ENCODE assay signal across 9 cellular contexts in genomic region chr1:201882665-201883132, GRCh38. TPM values are rescaled to one million over a fixed set of nuclear protein-coding genes. Genes with fewer than 3 reads are reported as not detected.
DNase-seq lines count a peak whose midpoint lies in the region; ATAC-seq and TF ChIP-seq lines count a peak whose summit lies in the region.
"Had no signal": no experiment of that assay in that cellular context is flagged by ENCODE, and none has a peak within 500 bp of the region (broad histone marks: within the 10 kb centered on the region; RNA-seq: fewer than 3 reads in every experiment).

No MANE protein-coding gene starts in this region.

- H2AFZ ChIP-seq in GM23338 (no peak overlapping the region), fibroblast of lung (ENCODE audit: low read length) (no peak overlapping the region)

- H3K4me3 ChIP-seq in GM23338: no peak overlapping the region
- no peak overlapping the region for H3K4me3 ChIP-seq in fibroblast of lung (replicated peaks in 1 of 4; ENCODE audit: control extremely low read depth in 1 of 4, insufficient read depth in 1 of 4, low read depth in 3 of 4, low read length in 4 of 4)
- no peak overlapping the region for H3K4me3 ChIP-seq in testis
- no peak overlapping the region for H3K4me3 ChIP-seq in tibial nerve

- no peak for TF ChIP-seq POLR2A in testis (IDR thresholded peaks at IDR 0.05)
- TF ChIP-seq POLR2A in tibial nerve (IDR thresholded peaks at IDR 0.05): no peak

- intact Hi-C loops in CD4-positive, alpha-beta T cell (cut with DNase I, micrococcal nuclease): no loop called here
- intact Hi-C loops in testis (cut with DNase I; ENCODE audit: low total_unique reads): no loop called here

- no peak for DNase-seq in CD4-positive, alpha-beta T cell
- DNase-seq in GM23338 (ENCODE audit: low spot score) (peak; percentile 25), RPMI7951 (ENCODE audit: low read depth) (peak; percentile 89), fibroblast of lung (ENCODE audit: low read depth in 2 of 2) (peak; percentile 72 to 87), testis (peak; percentile 16), glutamatergic neuron (no peak), tibial nerve (ENCODE audit: low spot score in 2 of 2) (no peak)

- peaks cover 9% of the 10 kb centered on the region for H3K27me3 Mint-ChIP-seq in CD4-positive, alpha-beta T cell
- H3K27me3 Mint-ChIP-seq in GM23338 (ENCODE audit: insufficient read depth, low read depth, poor library complexity): peaks cover 8% of the 10 kb centered on the region
- H3K27me3 Mint-ChIP-seq in glutamatergic neuron (ENCODE audit: unreplicated experiment): peaks cover 7% of the 10 kb centered on the region

- no peak overlapping the region for H3K4me3 Mint-ChIP-seq in CD4-positive, alpha-beta T cell
- no peak overlapping the region for H3K4me3 Mint-ChIP-seq in GM23338
- H3K4me3 Mint-ChIP-seq in glutamatergic neuron (ENCODE audit: unreplicated experiment): no peak overlapping the region
- H3K4me3 Mint-ChIP-seq: stimulated activated naive CD8-positive, alpha-beta T cell treated with anti-CD3 and anti-CD28 coated beads, Interleukin-15, Interleukin-2, amounts not matched to agents 100 ng/mL and 50 ng/mL, for 24 hours had no signal

- TF ChIP-seq EP300 in tibial nerve (IDR thresholded peaks at IDR 0.05): no peak

- H3F3A ChIP-seq in GM23338 (replicated peaks; ENCODE audit: low read depth): 0 out of 2 replicates have a peak, but pooled peaks cover 4% of the 10 kb centered on the region

- H3K36me3 ChIP-seq in GM23338 (ENCODE audit: insufficient read depth) (no peaks in the 10 kb centered on the region), fibroblast of lung (ENCODE audit: control insufficient read depth, insufficient read depth, low read length) (no peaks in the 10 kb centered on the region), testis (ENCODE audit: low read depth, missing control alignments) (no peaks in the 10 kb centered on the region), tibial nerve (no peaks in the 10 kb centered on the region)

- H3K27me3 ChIP-seq in CD4-positive, alpha-beta T cell (ENCODE audit: control insufficient read depth, insufficient read depth, low read length): peaks cover 6% of the 10 kb centered on the region
- peaks cover 3% of the 10 kb centered on the region for H3K27me3 ChIP-seq in GM23338 (ENCODE audit: insufficient read depth)
- no peaks in the 10 kb centered on the region for H3K27me3 ChIP-seq in fibroblast of lung (ENCODE audit: control insufficient read depth, insufficient read depth, low read length)
- no peaks in the 10 kb centered on the region for H3K27me3 ChIP-seq in testis
- H3K27me3 ChIP-seq in tibial nerve: no peaks in the 10 kb centered on the region

- no peaks in the 10 kb centered on the region; the same call in 1 of the 2 replicates for H4K20me1 ChIP-seq in GM23338 (replicated peaks; ENCODE audit: insufficient read depth)
- no peaks in the 10 kb centered on the region for H4K20me1 ChIP-seq in fibroblast of lung (ENCODE audit: control insufficient read depth, extremely low read depth, insufficient read depth, low read length)

- H3K79me2 ChIP-seq in GM23338 (replicated peaks; ENCODE audit: insufficient read depth): no peaks in the 10 kb centered on the region
- H3K79me2 ChIP-seq in fibroblast of lung (ENCODE audit: control insufficient read depth, insufficient read depth, low read length): no peaks in the 10 kb centered on the region

- no peak for TF ChIP-seq CTCF in CD4-positive, alpha-beta T cell (IDR thresholded peaks at IDR 0.05)
- peak in 1 of 2 experiments; percentile 5; a peak in 1 of 4 replicates for TF ChIP-seq CTCF in GM23338 (conservative IDR thresholded peaks at IDR 0.05; ENCODE audit: low read depth in 2 of 2)
- TF ChIP-seq CTCF in fibroblast of lung (conservative IDR thresholded peaks at IDR 0.05 in 1 of 2, IDR thresholded peaks at IDR 0.05 in 1 of 2; ENCODE audit: low read depth in 1 of 2, low read length in 2 of 2): no peak
- no peak for TF ChIP-seq CTCF in testis (IDR thresholded peaks at IDR 0.05)
- TF ChIP-seq CTCF in glutamatergic neuron (IDR thresholded peaks at IDR 0.05; ENCODE audit: partially characterized antibody, unreplicated experiment): no peak
- TF ChIP-seq CTCF in tibial nerve (IDR thresholded peaks at IDR 0.05): no peak

- no peak overlapping the region for H3K27ac Mint-ChIP-seq in CD4-positive, alpha-beta T cell
- H3K27ac Mint-ChIP-seq in GM23338 (peak overlapping the region; percentile 54; the same call in 1 of the 2 replicates), glutamatergic neuron (ENCODE audit: unreplicated experiment) (no peak overlapping the region)
- H3K27ac Mint-ChIP-seq: stimulated activated naive CD8-positive, alpha-beta T cell treated with anti-CD3 and anti-CD28 coated beads, Interleukin-15, Interleukin-2, amounts not matched to agents 100 ng/mL and 50 ng/mL, for 24 hours had no signal

- POLR2A ChIA-PET in CD4-positive, alpha-beta T cell (lab: Charles Lee): no interaction called here

- H3K9me3 Mint-ChIP-seq in CD4-positive, alpha-beta T cell: no peaks in the 10 kb centered on the region
- H3K9me3 Mint-ChIP-seq in GM23338: no peaks in the 10 kb centered on the region; the same call in 2 of the 3 replicates
- H3K9me3 Mint-ChIP-seq in glutamatergic neuron (ENCODE audit: unreplicated experiment): peaks cover 8% of the 10 kb centered on the region
- H3K9me3 Mint-ChIP-seq: stimulated activated naive CD8-positive, alpha-beta T cell treated with anti-CD3 and anti-CD28 coated beads, Interleukin-15, Interleukin-2, amounts not matched to agents 100 ng/mL and 50 ng/mL, for 24 hours had no signal

- no peaks in the 10 kb centered on the region for H3K4me1 Mint-ChIP-seq in CD4-positive, alpha-beta T cell (ENCODE audit: low read depth)
- H3K4me1 Mint-ChIP-seq in GM23338 (peaks cover 37% of the 10 kb centered on the region), glutamatergic neuron (ENCODE audit: low read depth, unreplicated experiment) (peaks cover 16% of the 10 kb centered on the region)

- H3K4me2 ChIP-seq in GM23338 (0 out of 2 replicates have a peak overlapping the region, but pooled peaks have one; percentile 1), fibroblast of lung (ENCODE audit: extremely low read depth, insufficient read depth, low read length) (no peak overlapping the region)

- no peaks in the 10 kb centered on the region for H3K9me3 ChIP-seq in CD4-positive, alpha-beta T cell (ENCODE audit: control insufficient read depth, low read length)
- H3K9me3 ChIP-seq in fibroblast of lung (ENCODE audit: control insufficient read depth, insufficient read depth, low read depth, low read length) (no peaks in the 10 kb centered on the region), testis (no peaks in the 10 kb centered on the region), tibial nerve (no peaks in the 10 kb centered on the region)

- H3K9ac ChIP-seq in fibroblast of lung (ENCODE audit: insufficient read depth, low read length): no peak overlapping the region

- CTCF ChIA-PET in CD4-positive, alpha-beta T cell (lab: Charles Lee): interaction anchor here (1.0 kb wide), 1 partner anchor 13 kb away, joined by 4 read pairs; no protein-coding TSS in a partner anchor

- H3K4me1 ChIP-seq in GM23338 (ENCODE audit: insufficient read depth) (peaks cover 10% of the 10 kb centered on the region), fibroblast of lung (ENCODE audit: control insufficient read depth, extremely low read depth, insufficient read depth, low read length) (peaks cover 28% of the 10 kb centered on the region), testis (peaks cover 32% of the 10 kb centered on the region), tibial nerve (peaks cover 0 to 58% (median 14%) of the 10 kb centered on the region in 4 donors)

- peak; percentile 34 for ATAC-seq in CD4-positive, alpha-beta T cell (ENCODE audit: poor library complexity)
- peak; percentile 27 for ATAC-seq in GM23338
- no peak for ATAC-seq in GM19395 (IDR thresholded peaks at IDR 0.05; ENCODE audit: unreplicated experiment)

- no peak overlapping the region for H3K27ac ChIP-seq in CD4-positive, alpha-beta T cell (ENCODE audit: low read depth, low read length)
- no peak overlapping the region for H3K27ac ChIP-seq in GM23338 (ENCODE audit: low read depth)
- no peak overlapping the region for H3K27ac ChIP-seq in fibroblast of lung (ENCODE audit: insufficient read depth, low read length)
- no peak overlapping the region for H3K27ac ChIP-seq in testis
- no peak overlapping the region for H3K27ac ChIP-seq in tibial nerve

- H3K36me3 Mint-ChIP-seq in CD4-positive, alpha-beta T cell (ENCODE audit: low read depth): no peaks in the 10 kb centered on the region
- no peaks in the 10 kb centered on the region for H3K36me3 Mint-ChIP-seq in GM23338 (ENCODE audit: low read depth)
- peaks cover 4% of the 10 kb centered on the region for H3K36me3 Mint-ChIP-seq in glutamatergic neuron (ENCODE audit: unreplicated experiment)

- no peaks in the 10 kb centered on the region for H3K9me2 ChIP-seq in GM23338 (ENCODE audit: insufficient read depth)

- WGBS in testis, 2 donors: 78 to 83% methylated on average over 2 of the region's 2 CpGs
- 61 to 76% methylated on average over 2 of the region's 2 CpGs for WGBS in tibial nerve, 2 donors

TF ChIP-seq in GM23338, 12 proteins besides CTCF, POLR2A, EP300 and RAD21 (continues in another document):
- TF ChIP-seq EZH2phosphoT487 (IDR thresholded peaks at IDR 0.05; ENCODE audit: unreplicated experiment) (no peak), STAT1 (IDR thresholded peaks at IDR 0.05; ENCODE audit: unreplicated experiment) (no peak)

RNA-seq across cellular contexts. Expression of gene SHISA4, which starts 6.0 kb away (rescaled TPM):
- under 1 TPM in 1 of 2 experiments, not detected in 1; 0.19 TPM for total RNA-seq in CD4-positive, alpha-beta T cell
- 3.8 and 9.2 TPM in 2 replicates for total RNA-seq in GM23338 (2014; rRNA removed; shearing (Covaris generic))
- polyA plus RNA-seq in GM23338 (2016; fragmentation: Nextera tagmentation; extraction: Ambion mirVana): 5.4 and 8.0 TPM in 2 replicates
- total RNA-seq in RPMI7951 (2014; rRNA removed; shearing (Covaris generic)): 22.3 and 30.4 TPM in 2 replicates
- total RNA-seq in fibroblast of lung: 15.4 and 27.1 TPM in 2 replicates
- polyA plus RNA-seq in fibroblast of lung: 19.0 and 19.2 TPM in 2 replicates
- 33.9 and 36.0 TPM in 2 replicates for polyA plus RNA-seq in fibroblast of lung (2012)
- 85.3 and 92.1 TPM in 2 replicates for polyA minus RNA-seq in fibroblast of lung (ENCODE audit: low replicate concordance)
- 10 to 100 TPM; 45.5 to 48.0 TPM for total RNA-seq in testis
- polyA plus RNA-seq in testis (ENCODE audit: insufficient read depth, low read depth, low replicate concordance): 32.6 TPM
- 2.9 TPM for total RNA-seq in glutamatergic neuron (ENCODE audit: unreplicated experiment)
- total RNA-seq in tibial nerve: 10 to 100 TPM; 42.6 to 76.6 (median 66.4) TPM

RNA-seq across cellular contexts. Expression of gene IPO9, which starts 53.7 kb away (rescaled TPM):
- 10 to 100 TPM; 17.1 to 20.1 TPM for total RNA-seq in CD4-positive, alpha-beta T cell
- total RNA-seq in GM23338 (2014; rRNA removed; shearing (Covaris generic)): 41.1 and 47.6 TPM in 2 replicates
- polyA plus RNA-seq in GM23338 (2016; fragmentation: Nextera tagmentation; extraction: Ambion mirVana) (70.8 and 87.4 TPM in 2 replicates), fibroblast of lung (29.2 and 44.5 TPM in 2 replicates), testis (ENCODE audit: insufficient read depth, low read depth, low replicate concordance) (33.0 TPM)
- total RNA-seq in RPMI7951 (2014; rRNA removed; shearing (Covaris generic)): 16.7 and 22.9 TPM in 2 replicates
- total RNA-seq in fibroblast of lung (19.0 and 28.4 TPM in 2 replicates), testis (10 to 100 TPM; 29.4 to 30.5 TPM), glutamatergic neuron (ENCODE audit: unreplicated experiment) (97.8 TPM), tibial nerve (10 to 100 TPM; 13.3 to 22.1 (median 15.3) TPM)
- 31.8 and 46.4 TPM in 2 replicates for polyA plus RNA-seq in fibroblast of lung (2012)
- polyA minus RNA-seq in fibroblast of lung (ENCODE audit: low replicate concordance): 54.0 and 56.7 TPM in 2 replicates

Comparison
In these comparisons a context has a peak if more than half of its experiments do, and no peak if none do; other contexts are left out.
1. DNase-seq: peak in GM23338 (single experiment), RPMI7951 (single experiment), fibroblast of lung (2 of 2) and testis (single experiment); none in CD4-positive, alpha-beta T cell (0 of 10), glutamatergic neuron (single experiment) and tibial nerve (0 of 2).